In the genomic region with DNA sequence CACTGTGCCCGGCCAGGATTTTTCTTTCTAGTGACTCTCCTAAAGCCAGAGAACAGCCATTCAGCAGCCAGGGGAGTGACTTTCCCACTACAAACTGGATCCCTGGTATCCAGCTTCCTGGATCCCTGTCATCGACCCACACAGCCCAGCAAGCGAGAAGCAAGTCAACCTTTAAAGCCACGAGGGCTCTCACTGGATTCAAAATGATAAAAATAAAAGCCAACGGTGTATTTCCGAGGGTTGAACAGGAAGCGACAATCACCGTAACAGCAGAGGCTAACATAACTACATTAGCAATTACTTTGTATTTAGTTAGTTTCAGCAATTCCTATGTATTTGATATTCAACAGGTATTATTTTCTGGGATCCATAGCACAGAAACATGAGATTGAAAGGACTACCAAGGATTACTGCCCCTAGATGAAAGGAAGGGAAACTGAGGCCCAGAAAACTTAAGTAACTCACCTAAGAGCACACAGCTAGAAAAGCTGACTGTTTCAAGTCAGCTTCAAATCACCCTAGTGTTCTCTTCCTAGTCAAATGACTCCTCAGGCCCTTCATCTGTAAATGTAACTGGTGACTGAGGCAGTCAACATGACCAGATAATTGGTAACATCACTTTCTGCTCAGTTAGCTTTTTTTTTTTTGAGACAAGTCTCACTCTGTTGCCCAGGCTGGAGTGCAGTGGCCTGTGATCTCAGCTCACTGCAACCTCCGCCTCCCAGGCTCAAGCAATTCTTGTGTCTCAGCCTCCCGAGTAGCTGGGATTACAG, we compare ENCODE assay signal across 11 cellular contexts. TPM values are rescaled to one million over a fixed set of nuclear protein-coding genes. Genes with fewer than 3 reads are reported as not detected.
DNase-seq lines count a peak whose midpoint lies in the region; ATAC-seq lines count a peak whose summit lies in the region.
"Had no signal": no experiment of that assay in that cellular context is flagged by ENCODE, and none has a peak within 500 bp of the region (broad histone marks: within the 10 kb centered on the region; RNA-seq: fewer than 3 reads in every experiment).

No MANE protein-coding gene starts in this region.

- intact Hi-C loops in dendritic cell treated with granulocyte-macrophage colony-stimulating factor and Interleukin-4, amounts not matched to agents 40 ng/mL and 50 ng/mL, for 4 days (cut with micrococcal nuclease), result loop anchor here (2.0 kb wide), 2 partner anchors 17 to 25 kb away; no protein-coding TSS in a partner anchor

- H3K9me3 Mint-ChIP-seq in dendritic cell treated with granulocyte-macrophage colony-stimulating factor and Interleukin-4, amounts not matched to agents 40 ng/mL and 50 ng/mL, for 4 days, result no peaks in the 10 kb centered on the region
- H3K9me3 Mint-ChIP-seq in natural killer cell treated with Interleukin-12 subunit alpha and Interleukin-12 subunit beta and Interleukin-15 and Interleukin-18, amount 100 ng/mL, for 72 hours, result no peaks in the 10 kb centered on the region

- H3K36me3 Mint-ChIP-seq in dendritic cell treated with granulocyte-macrophage colony-stimulating factor and Interleukin-4, amounts not matched to agents 40 ng/mL and 50 ng/mL, for 4 days (ENCODE audit: low read depth), result peaks cover 35% of the 10 kb centered on the region
- H3K36me3 Mint-ChIP-seq in natural killer cell treated with Interleukin-12 subunit alpha and Interleukin-12 subunit beta and Interleukin-15 and Interleukin-18, amount 100 ng/mL, for 72 hours, result no peaks in the 10 kb centered on the region

- no peaks in the 10 kb centered on the region for H3K27me3 Mint-ChIP-seq in dendritic cell treated with granulocyte-macrophage colony-stimulating factor and Interleukin-4, amounts not matched to agents 40 ng/mL and 50 ng/mL, for 4 days
- H3K27me3 Mint-ChIP-seq in natural killer cell treated with Interleukin-12 subunit alpha and Interleukin-12 subunit beta and Interleukin-15 and Interleukin-18, amount 100 ng/mL, for 72 hours, result no peaks in the 10 kb centered on the region

- H3K4me1 Mint-ChIP-seq in dendritic cell treated with granulocyte-macrophage colony-stimulating factor and Interleukin-4, amounts not matched to agents 40 ng/mL and 50 ng/mL, for 4 days (ENCODE audit: low read depth), result peaks cover 62% of the 10 kb centered on the region
- peaks cover 27 to 39% of the 10 kb centered on the region in 2 donors for H3K4me1 Mint-ChIP-seq in natural killer cell treated with Interleukin-12 subunit alpha and Interleukin-12 subunit beta and Interleukin-15 and Interleukin-18, amount 100 ng/mL, for 72 hours (ENCODE audit: low read depth in 2 of 2)

- peak; percentile 7 for DNase-seq in AG08395 (ENCODE audit: low spot score)
- peak; percentile 61 for DNase-seq in NAMALWA (ENCODE audit: low spot score)
- DNase-seq in natural killer cell treated with Interleukin-12 subunit alpha and Interleukin-12 subunit beta and Interleukin-15 and Interleukin-18, amount 100 ng/mL, for 72 hours (ENCODE audit: low spot score), result no peak
- no peak for DNase-seq in activated gamma-delta T cell treated with Interleukin-2 at 50 U/mL for 16 hours
- no peak for DNase-seq in cortex of kidney (lab: John Stamatoyannopoulos, UW)
- DNase-seq: stimulated activated CD4-positive, alpha-beta T cell treated with anti-CD3 and anti-CD28 coated beads, Interleukin-1b, Interleukin-23, amount 100 ng/mL, for 48 hours had no signal

- no peak overlapping the region for H3K4me3 Mint-ChIP-seq in dendritic cell treated with granulocyte-macrophage colony-stimulating factor and Interleukin-4, amounts not matched to agents 40 ng/mL and 50 ng/mL, for 4 days
- peak overlapping the region; percentile 76 for H3K4me3 Mint-ChIP-seq in natural killer cell treated with Interleukin-12 subunit alpha and Interleukin-12 subunit beta and Interleukin-15 and Interleukin-18, amount 100 ng/mL, for 72 hours

- ATAC-seq in natural killer cell treated with Interleukin-12 subunit alpha and Interleukin-12 subunit beta and Interleukin-15 and Interleukin-18, amount 100 ng/mL, for 72 hours, result no peak
- no peak for ATAC-seq in HG03175 (IDR thresholded peaks at IDR 0.05; ENCODE audit: unreplicated experiment)
- ATAC-seq in HG03439 (IDR thresholded peaks at IDR 0.05; ENCODE audit: unreplicated experiment), result no peak

- peak overlapping the region; percentile 100 for H3K27ac Mint-ChIP-seq in dendritic cell treated with granulocyte-macrophage colony-stimulating factor and Interleukin-4, amounts not matched to agents 40 ng/mL and 50 ng/mL, for 4 days
- H3K27ac Mint-ChIP-seq in natural killer cell treated with Interleukin-12 subunit alpha and Interleukin-12 subunit beta and Interleukin-15 and Interleukin-18, amount 100 ng/mL, for 72 hours, result peak overlapping the region; percentile 88 to 96

RNA-seq across cellular contexts. Expression of a gene that starts 2.7 kb away (rescaled TPM):
- 10 to 100 TPM; 13.4 to 16.4 TPM for total RNA-seq in natural killer cell treated with Interleukin-12 subunit alpha and Interleukin-12 subunit beta and Interleukin-15 and Interleukin-18, amount 100 ng/mL, for 72 hours

RNA-seq across cellular contexts. Expression of a gene that starts 24.5 kb away (rescaled TPM):
- total RNA-seq in natural killer cell treated with Interleukin-12 subunit alpha and Interleukin-12 subunit beta and Interleukin-15 and Interleukin-18, amount 100 ng/mL, for 72 hours, result not detected
- total RNA-seq: Daoy, H1 had no signal

RNA-seq across cellular contexts. Expression of a gene that starts 28.1 kb away (rescaled TPM):
- 10 to 100 TPM; 34.9 to 44.0 TPM for total RNA-seq in natural killer cell treated with Interleukin-12 subunit alpha and Interleukin-12 subunit beta and Interleukin-15 and Interleukin-18, amount 100 ng/mL, for 72 hours

RNA-seq across cellular contexts. Expression of a gene that starts 51.2 kb away (rescaled TPM):
- total RNA-seq in natural killer cell treated with Interleukin-12 subunit alpha and Interleukin-12 subunit beta and Interleukin-15 and Interleukin-18, amount 100 ng/mL, for 72 hours, result 100 to 1,000 TPM in 1 of 2 donors, 10 to 100 TPM in 1; 62.0 to 107 TPM

RNA-seq across cellular contexts. Expression of a gene that starts 58.4 kb away (rescaled TPM):
- not detected for total RNA-seq in natural killer cell treated with Interleukin-12 subunit alpha and Interleukin-12 subunit beta and Interleukin-15 and Interleukin-18, amount 100 ng/mL, for 72 hours

Comparison
In these comparisons a context has a peak if more than half of its experiments do, and no peak if none do; other contexts are left out.
1. DNase-seq: peak in AG08395 (single experiment) and NAMALWA (single experiment); none in natural killer cell treated with Interleukin-12 subunit alpha and Interleukin-12 subunit beta and Interleukin-15 and Interleukin-18, amount 100 ng/mL, for 72 hours (single experiment), activated gamma-delta T cell treated with Interleukin-2 at 50 U/mL for 16 hours (single experiment) and cortex of kidney (single experiment).